20 cellular contexts compared by ENCODE assay signal in the genomic region with DNA sequence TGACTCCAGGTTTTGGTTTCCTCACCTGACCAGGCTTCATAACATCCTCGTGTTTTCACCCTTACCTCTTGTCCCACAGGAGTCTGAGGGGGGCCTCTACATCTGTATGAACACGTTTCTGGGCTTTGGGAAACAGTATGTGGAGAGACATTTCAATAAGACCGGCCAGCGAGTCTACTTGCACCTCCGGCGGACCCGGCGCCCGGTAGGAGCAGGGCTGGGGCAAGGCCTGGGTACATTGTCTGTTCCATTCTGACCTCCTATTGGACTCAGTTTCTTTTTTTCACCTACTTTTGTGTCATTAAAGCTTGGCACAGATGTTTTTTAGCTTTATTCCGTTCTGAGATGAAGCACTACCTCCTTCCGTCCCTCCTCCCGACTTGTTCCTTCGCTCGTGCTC. TPM values are rescaled to one million over a fixed set of nuclear protein-coding genes. Genes with fewer than 3 reads are reported as not detected.
DNase-seq lines count a peak whose midpoint lies in the region; ATAC-seq, FAIRE-seq and TF ChIP-seq lines count a peak whose summit lies in the region.
"Had no signal": no experiment of that assay in that cellular context is flagged by ENCODE, and none has a peak within 500 bp of the region (broad histone marks: within the 10 kb centered on the region; RNA-seq: fewer than 3 reads in every experiment).

No MANE protein-coding gene starts in this region.

- no peak for ATAC-seq in GM18519 (IDR thresholded peaks at IDR 0.05; ENCODE audit: low FRiP score, unreplicated experiment)
- ATAC-seq: GM23338 had no signal

- H3K9me3 ChIP-seq in astrocyte (ENCODE audit: insufficient read depth, low read depth, low read length) (no peaks in the 10 kb centered on the region), muscle layer of colon (ENCODE audit: low read length) (no peaks in the 10 kb centered on the region)
- H3K9me3 ChIP-seq: BLaER1, Peyer's patch had no signal

- no peak overlapping the region for H3K9ac ChIP-seq in astrocyte (ENCODE audit: low read length)
- H3K9ac ChIP-seq in muscle layer of colon (ENCODE audit: low read length), result no peak overlapping the region
- H3K9ac ChIP-seq: BLaER1 had no signal

- peaks cover 18% of the 10 kb centered on the region for H3K4me1 ChIP-seq in astrocyte (ENCODE audit: insufficient read depth, low read length)
- H3K4me1 ChIP-seq in muscle layer of colon (ENCODE audit: insufficient read depth, low read length), result peaks cover 21% of the 10 kb centered on the region

- H3K27ac ChIP-seq in astrocyte (ENCODE audit: low read depth, low read length) (no peak overlapping the region), muscle layer of colon (ENCODE audit: low read depth, low read length) (peak overlapping the region; percentile 10)
- H3K27ac ChIP-seq: BLaER1, Peyer's patch had no signal

- H4K20me1 ChIP-seq in astrocyte (ENCODE audit: insufficient read depth, low read length), result peaks cover 24% of the 10 kb centered on the region

- H3K36me3 ChIP-seq in astrocyte (ENCODE audit: insufficient read depth, low read length) (peaks cover 31% of the 10 kb centered on the region), muscle layer of colon (ENCODE audit: insufficient read depth, low read length) (peaks cover 51% of the 10 kb centered on the region)

- H3K4me1 Mint-ChIP-seq in activated naive CD8-positive, alpha-beta T cell (ENCODE audit: low read depth), result peaks cover 16% of the 10 kb centered on the region
- peaks cover 18% of the 10 kb centered on the region for H3K4me1 Mint-ChIP-seq in activated naive CD8-positive, alpha-beta T cell treated with anti-CD3 and anti-CD28 coated beads for 36 hours
- peaks cover 12% of the 10 kb centered on the region for H3K4me1 Mint-ChIP-seq in astrocyte (ENCODE audit: low read depth, unreplicated experiment)

- peaks cover under 1% of the 10 kb centered on the region for H3K36me3 Mint-ChIP-seq in activated naive CD8-positive, alpha-beta T cell
- peaks cover 26% of the 10 kb centered on the region for H3K36me3 Mint-ChIP-seq in activated naive CD8-positive, alpha-beta T cell treated with anti-CD3 and anti-CD28 coated beads for 36 hours
- H3K36me3 Mint-ChIP-seq in astrocyte (ENCODE audit: low read depth, unreplicated experiment), result peaks cover 16% of the 10 kb centered on the region

- H3K4me3 ChIP-seq in astrocyte (ENCODE audit: insufficient read depth, low read depth, low read length), result no peak overlapping the region
- H3K4me3 ChIP-seq in muscle layer of colon (ENCODE audit: low read depth in 1 of 2, low read length in 2 of 2), result no peak overlapping the region
- H3K4me3 ChIP-seq: BLaER1, GM23338, Peyer's patch had no signal

- FAIRE-seq in astrocyte (lab: Jason Lieb, UNC), result no peak
- FAIRE-seq: D721Med had no signal

- no peak for DNase-seq in activated naive CD8-positive, alpha-beta T cell treated with anti-CD3 and anti-CD28 coated beads for 36 hours
- DNase-seq in astrocyte (ENCODE audit: low read depth), result no peak
- no peak for DNase-seq in NOMO-1 (lab: John Stamatoyannopoulos, UW; ENCODE audit: unreplicated experiment in 2 of 2)
- DNase-seq in RKO (ENCODE audit: low spot score), result no peak
- DNase-seq: CD4-positive, CD25-positive, alpha-beta regulatory T cell; H9; NCI-H1048; NCI-H1417 treated with DMSO at 0.1 percent for 48 hours; NCI-H187; NCI-H2081 treated with DMSO at 0.1 percent for 48 hours; NCI-H2171; NCI-H226; NCI-H510A; Peyer's patch had no signal

- H3K27me3 Mint-ChIP-seq in activated naive CD8-positive, alpha-beta T cell, result no peaks in the 10 kb centered on the region
- no peaks in the 10 kb centered on the region for H3K27me3 Mint-ChIP-seq in activated naive CD8-positive, alpha-beta T cell treated with anti-CD3 and anti-CD28 coated beads for 36 hours
- H3K27me3 Mint-ChIP-seq in astrocyte (ENCODE audit: low read depth, unreplicated experiment), result no peaks in the 10 kb centered on the region
- H3K27me3 Mint-ChIP-seq: CD4-positive, CD25-positive, alpha-beta regulatory T cell had no signal

- H3K4me3 Mint-ChIP-seq in activated naive CD8-positive, alpha-beta T cell, result no peak overlapping the region
- H3K4me3 Mint-ChIP-seq in activated naive CD8-positive, alpha-beta T cell treated with anti-CD3 and anti-CD28 coated beads for 36 hours, result no peak overlapping the region
- H3K4me3 Mint-ChIP-seq in astrocyte (ENCODE audit: unreplicated experiment), result no peak overlapping the region
- H3K4me3 Mint-ChIP-seq: GM23338, H9 had no signal

- no peak for TF ChIP-seq CTCF in astrocyte (IDR thresholded peaks at IDR 0.05; ENCODE audit: insufficient read depth, low read depth, low read length)

- H3K9me3 Mint-ChIP-seq in activated naive CD8-positive, alpha-beta T cell (ENCODE audit: low read depth), result no peaks in the 10 kb centered on the region
- no peaks in the 10 kb centered on the region for H3K9me3 Mint-ChIP-seq in activated naive CD8-positive, alpha-beta T cell treated with anti-CD3 and anti-CD28 coated beads for 36 hours
- no peaks in the 10 kb centered on the region for H3K9me3 Mint-ChIP-seq in astrocyte (ENCODE audit: unreplicated experiment)
- H3K9me3 Mint-ChIP-seq: CD4-positive, CD25-positive, alpha-beta regulatory T cell; GM23338; H9 had no signal

- peak overlapping the region; percentile 46 for H3K27ac Mint-ChIP-seq in activated naive CD8-positive, alpha-beta T cell
- H3K27ac Mint-ChIP-seq in activated naive CD8-positive, alpha-beta T cell treated with anti-CD3 and anti-CD28 coated beads for 36 hours, result no peak overlapping the region
- H3K27ac Mint-ChIP-seq in astrocyte (ENCODE audit: unreplicated experiment), result peak overlapping the region; percentile 18
- H3K27ac Mint-ChIP-seq: GM23338, H9 had no signal

- H3K27me3 ChIP-seq in astrocyte (ENCODE audit: insufficient read depth, low read length), result no peaks in the 10 kb centered on the region
- H3K27me3 ChIP-seq in muscle layer of colon (ENCODE audit: control insufficient read depth in 1 of 2, insufficient read depth in 2 of 2, low read length in 2 of 2), result no peaks in the 10 kb centered on the region
- H3K27me3 ChIP-seq: BLaER1, Peyer's patch had no signal

- peaks cover 38% of the 10 kb centered on the region for H3K79me2 ChIP-seq in astrocyte (ENCODE audit: insufficient read depth, low read length)

- no peak overlapping the region for H2AFZ ChIP-seq in astrocyte (ENCODE audit: low read depth, low read length)
- H2AFZ ChIP-seq: GM23338 had no signal

- no peak overlapping the region for H3K4me2 ChIP-seq in astrocyte (ENCODE audit: low read length)
- H3K4me2 ChIP-seq: BLaER1, GM23338 had no signal

RNA-seq across cellular contexts. Expression of a gene that starts 3.4 kb away (rescaled TPM):
- total RNA-seq in activated naive CD8-positive, alpha-beta T cell treated with anti-CD3 and anti-CD28 coated beads for 36 hours, result 100 to 1,000 TPM; 125 to 127 TPM
- 144 and 146 TPM in 2 replicates for total RNA-seq in astrocyte

RNA-seq across cellular contexts. Expression of a gene that starts 4.2 kb away (rescaled TPM):
- 10 to 100 TPM; 62.5 to 64.0 TPM for total RNA-seq in activated naive CD8-positive, alpha-beta T cell treated with anti-CD3 and anti-CD28 coated beads for 36 hours
- 2.3 and 3.2 TPM in 2 replicates for total RNA-seq in astrocyte

RNA-seq across cellular contexts. Expression of a gene that starts 12.0 kb away (rescaled TPM):
- total RNA-seq in activated naive CD8-positive, alpha-beta T cell treated with anti-CD3 and anti-CD28 coated beads for 36 hours, result 1,000 to 10,000 TPM; 1,593 to 1,653 TPM
- 722 and 791 TPM in 2 replicates for total RNA-seq in astrocyte

RNA-seq across cellular contexts. Expression of a gene that starts 14.6 kb away (rescaled TPM):
- total RNA-seq in activated naive CD8-positive, alpha-beta T cell treated with anti-CD3 and anti-CD28 coated beads for 36 hours, result under 1 TPM in 1 of 2 experiments, not detected in 1; 0.10 TPM
- 14.5 and 16.6 TPM in 2 replicates for total RNA-seq in astrocyte
- total RNA-seq: CD4-positive, CD25-positive, alpha-beta regulatory T cell had no signal

RNA-seq across cellular contexts. Expression of a gene that starts 17.8 kb away (rescaled TPM):
- total RNA-seq in activated naive CD8-positive, alpha-beta T cell treated with anti-CD3 and anti-CD28 coated beads for 36 hours, result 1 to 10 TPM; 2.7 to 3.0 TPM
- 4.9 and 6.2 TPM in 2 replicates for total RNA-seq in astrocyte

Comparison
In these comparisons a context has a peak if more than half of its experiments do, and no peak if none do; other contexts are left out.
1. RNA of a gene that starts 4.2 kb away (total RNA-seq): 62.5 to 64.0 TPM in activated naive CD8-positive, alpha-beta T cell treated with anti-CD3 and anti-CD28 coated beads for 36 hours; 2.3 to 3.2 TPM in astrocyte; every median in the first group is over 10 times any median in the second.